In genomic region chr9:34262971-34263370, GRCh38 we compare ENCODE assay signal across 18 cellular contexts.
DNase-seq lines count a peak whose midpoint lies in the region; ATAC-seq and TF ChIP-seq lines count a peak whose summit lies in the region.
"Had no signal": no experiment of that assay in that cellular context is flagged by ENCODE, and none has a peak within 500 bp of the region (broad histone marks: within the 10 kb centered on the region; RNA-seq: fewer than 3 reads in every experiment).

No MANE protein-coding gene starts in this region.

- no peak for DNase-seq in T-helper 2 cell treated with Interferon-gamma antibody and Interleukin-4, amounts not matched to agents 5 μg/mL and 100 μg/mL, for 36 hours (ENCODE audit: low spot score)
- no peak for DNase-seq in T-helper 2 cell
- DNase-seq in Kasumi-1 (lab: John Stamatoyannopoulos, UW), result peak; percentile 8 to 33
- no peak for DNase-seq in activated T-helper 2 cell treated with anti-CD3 and anti-CD28 coated beads, Interferon-gamma antibody, Interleukin-2, Interleukin-4, amounts not matched to agents 10 μg/mL and 5 μg/mL and 100 μg/mL, durations not matched to agents 14 hours and 24 hours and 36 hours (ENCODE audit: low spot score)
- no peak for DNase-seq in left lung
- DNase-seq in NCI-H82 (lab: John Stamatoyannopoulos, UW), result no peak
- no peak for DNase-seq in stimulated activated CD4-positive, alpha-beta T cell treated with anti-CD3 and anti-CD28 coated beads, Interleukin-4, amount 100 ng/mL, for 24 hours
- DNase-seq: C1 segment of cervical spinal cord; CD8-positive, alpha-beta memory T cell; GOT3; NCI-H1417 treated with DMSO at 0.1 percent for 48 hours; NCI-H187 treated with DMSO at 0.1 percent for 48 hours; NCI-H345; NCI-H524 treated with DMSO at 0.1 percent for 48 hours had no signal

- no peak overlapping the region for H3K27ac ChIP-seq in left lung
- H3K27ac ChIP-seq: A549, Peyer's patch had no signal

- no peak overlapping the region for H3K4me3 ChIP-seq in left lung
- H3K4me3 ChIP-seq: A549, Peyer's patch had no signal

- H3K27me3 Mint-ChIP-seq in T-helper 2 cell treated with Interferon-gamma antibody and Interleukin-4, amounts not matched to agents 5 μg/mL and 100 μg/mL, for 36 hours (ENCODE audit: low read depth), result no peaks in the 10 kb centered on the region
- no peaks in the 10 kb centered on the region for H3K27me3 Mint-ChIP-seq in activated T-helper 2 cell treated with anti-CD3 and anti-CD28 coated beads, Interferon-gamma antibody, Interleukin-2, Interleukin-4, amounts not matched to agents 10 μg/mL and 5 μg/mL and 100 μg/mL, durations not matched to agents 14 hours and 24 hours and 36 hours (ENCODE audit: low read depth)
- H3K27me3 Mint-ChIP-seq: CD8-positive, alpha-beta memory T cell had no signal

- no peak overlapping the region for H3K4me3 Mint-ChIP-seq in T-helper 2 cell treated with Interferon-gamma antibody and Interleukin-4, amounts not matched to agents 5 μg/mL and 100 μg/mL, for 36 hours
- H3K4me3 Mint-ChIP-seq in activated T-helper 2 cell treated with anti-CD3 and anti-CD28 coated beads, Interferon-gamma antibody, Interleukin-2, Interleukin-4, amounts not matched to agents 10 μg/mL and 5 μg/mL and 100 μg/mL, durations not matched to agents 14 hours and 24 hours and 36 hours (ENCODE audit: low read depth), result no peak overlapping the region
- H3K4me3 Mint-ChIP-seq: CD8-positive, alpha-beta memory T cell had no signal

- no peaks in the 10 kb centered on the region for H3K27me3 ChIP-seq in left lung
- H3K27me3 ChIP-seq: Peyer's patch had no signal

- intact Hi-C loops in activated T-helper 2 cell treated with anti-CD3 and anti-CD28 coated beads, Interferon-gamma antibody, Interleukin-2, Interleukin-4, amounts not matched to agents 10 μg/mL and 5 μg/mL and 100 μg/mL, durations not matched to agents 14 hours and 24 hours and 36 hours (cut with micrococcal nuclease), result no loop called here
- intact Hi-C loops in left lung (cut with DNase I), result no loop called here

- H3K36me3 Mint-ChIP-seq in T-helper 2 cell treated with Interferon-gamma antibody and Interleukin-4, amounts not matched to agents 5 μg/mL and 100 μg/mL, for 36 hours (ENCODE audit: low read depth), result peaks cover 16% of the 10 kb centered on the region
- H3K36me3 Mint-ChIP-seq in activated T-helper 2 cell treated with anti-CD3 and anti-CD28 coated beads, Interferon-gamma antibody, Interleukin-2, Interleukin-4, amounts not matched to agents 10 μg/mL and 5 μg/mL and 100 μg/mL, durations not matched to agents 14 hours and 24 hours and 36 hours (ENCODE audit: low read depth), result peaks cover 14% of the 10 kb centered on the region
- H3K36me3 Mint-ChIP-seq: CD8-positive, alpha-beta memory T cell had no signal

- peak overlapping the region; percentile 6 for H3K27ac Mint-ChIP-seq in T-helper 2 cell treated with Interferon-gamma antibody and Interleukin-4, amounts not matched to agents 5 μg/mL and 100 μg/mL, for 36 hours
- H3K27ac Mint-ChIP-seq in activated T-helper 2 cell treated with anti-CD3 and anti-CD28 coated beads, Interferon-gamma antibody, Interleukin-2, Interleukin-4, amounts not matched to agents 10 μg/mL and 5 μg/mL and 100 μg/mL, durations not matched to agents 14 hours and 24 hours and 36 hours, result peak overlapping the region; percentile 2

- H3K4me1 Mint-ChIP-seq in T-helper 2 cell treated with Interferon-gamma antibody and Interleukin-4, amounts not matched to agents 5 μg/mL and 100 μg/mL, for 36 hours (ENCODE audit: low read depth), result peaks cover 8% of the 10 kb centered on the region
- peaks cover 8% of the 10 kb centered on the region for H3K4me1 Mint-ChIP-seq in activated T-helper 2 cell treated with anti-CD3 and anti-CD28 coated beads, Interferon-gamma antibody, Interleukin-2, Interleukin-4, amounts not matched to agents 10 μg/mL and 5 μg/mL and 100 μg/mL, durations not matched to agents 14 hours and 24 hours and 36 hours (ENCODE audit: low read depth)
- H3K4me1 Mint-ChIP-seq: CD8-positive, alpha-beta memory T cell had no signal

- peaks cover 0 to 7% of the 10 kb centered on the region in 2 donors for H3K36me3 ChIP-seq in left lung
- H3K36me3 ChIP-seq: Peyer's patch had no signal

- TF ChIP-seq CTCF in left lung (IDR thresholded peaks at IDR 0.05), result no peak

- no peaks in the 10 kb centered on the region for H3K9me3 Mint-ChIP-seq in T-helper 2 cell treated with Interferon-gamma antibody and Interleukin-4, amounts not matched to agents 5 μg/mL and 100 μg/mL, for 36 hours
- no peaks in the 10 kb centered on the region for H3K9me3 Mint-ChIP-seq in activated T-helper 2 cell treated with anti-CD3 and anti-CD28 coated beads, Interferon-gamma antibody, Interleukin-2, Interleukin-4, amounts not matched to agents 10 μg/mL and 5 μg/mL and 100 μg/mL, durations not matched to agents 14 hours and 24 hours and 36 hours
- H3K9me3 Mint-ChIP-seq: CD8-positive, alpha-beta memory T cell had no signal

- H3K9me3 ChIP-seq in left lung, result no peaks in the 10 kb centered on the region
- H3K9me3 ChIP-seq: A549, Peyer's patch had no signal

- ATAC-seq in left lung, result peak; percentile 60
- no peak for ATAC-seq in HG02938 (IDR thresholded peaks at IDR 0.05; ENCODE audit: unreplicated experiment)
- ATAC-seq: A549, HCT116 had no signal

- no peaks in the 10 kb centered on the region for H3K4me1 ChIP-seq in left lung
- H3K4me1 ChIP-seq: A549, Peyer's patch had no signal

Comparison
In these comparisons a context has a peak if more than half of its experiments do, and no peak if none do; other contexts are left out.
1. DNase-seq: peak in Kasumi-1 (2 of 2); none in T-helper 2 cell treated with Interferon-gamma antibody and Interleukin-4, amounts not matched to agents 5 μg/mL and 100 μg/mL, for 36 hours (single experiment), T-helper 2 cell (0 of 5), activated T-helper 2 cell treated with anti-CD3 and anti-CD28 coated beads, Interferon-gamma antibody, Interleukin-2, Interleukin-4, amounts not matched to agents 10 μg/mL and 5 μg/mL and 100 μg/mL, durations not matched to agents 14 hours and 24 hours and 36 hours (single experiment), left lung (0 of 2), NCI-H82 (single experiment) and stimulated activated CD4-positive, alpha-beta T cell treated with anti-CD3 and anti-CD28 coated beads, Interleukin-4, amount 100 ng/mL, for 24 hours (single experiment).